28 cellular contexts compared by ENCODE assay signal in genomic region chr11:62404918-62405317, GRCh38. TPM values are rescaled to one million over a fixed set of nuclear protein-coding genes. Genes with fewer than 3 reads are reported as not detected.
"Had no signal": no experiment of that assay in that cellular context is flagged by ENCODE, and none has a peak within 500 bp of the region (broad histone marks: within the 10 kb centered on the region; RNA-seq: fewer than 3 reads in every experiment).

No MANE protein-coding gene starts in this region.

- FAIRE-seq: endometrium, frontal cortex, kidney had no signal

- H3K4me3 ChIP-seq: lung, psoas muscle, stomach, thoracic aorta, transverse colon had no signal

- H3K9me3 Mint-ChIP-seq: central memory CD8-positive, alpha-beta T cell; immature natural killer cell; natural killer cell had no signal

- H3K36me3 ChIP-seq: neutrophil, stomach, thoracic aorta, transverse colon had no signal

- ATAC-seq: esophagus mucosa, left cardiac atrium, left ventricle myocardium superior, natural killer cell, psoas muscle, sciatic nerve had no signal

- H3K27me3 ChIP-seq: neutrophil, stomach, transverse colon had no signal

- H3K4me3 Mint-ChIP-seq: central memory CD8-positive, alpha-beta T cell; immature natural killer cell; natural killer cell had no signal

- H3K36me3 Mint-ChIP-seq: immature natural killer cell, natural killer cell had no signal

- H3K9me3 ChIP-seq: neutrophil, psoas muscle, stomach, thoracic aorta, transverse colon had no signal

- H3K27me3 Mint-ChIP-seq: central memory CD8-positive, alpha-beta T cell had no signal

- H3K27ac Mint-ChIP-seq: natural killer cell had no signal

- DNase-seq: cortex of kidney; effector memory CD4-positive, alpha-beta T cell; immature natural killer cell; kidney; left cardiac atrium; left ventricle myocardium superior; mesenchymal stem cell; natural killer cell; retina; stimulated activated naive CD4-positive, alpha-beta T cell; stomach; substantia nigra; transverse colon had no signal

- H3K27ac ChIP-seq: neutrophil, psoas muscle, stomach, thoracic aorta, transverse colon had no signal

RNA-seq across cellular contexts. Expression of gene SCGB1A1, which starts 13.9 kb away (rescaled TPM):
- total RNA-seq: fibroblast of lung, frontal cortex, glomerular endothelial cell, kidney, left cardiac atrium, left ventricle myocardium superior, mononuclear cell, natural killer cell, osteoblast, psoas muscle, skeletal muscle tissue, thoracic aorta, transverse colon had no signal
- polyA plus RNA-seq: fibroblast of lung, immature natural killer cell, urinary bladder had no signal
